Comparison of ENCODE assay signal across 16 cellular contexts in the genomic region with DNA sequence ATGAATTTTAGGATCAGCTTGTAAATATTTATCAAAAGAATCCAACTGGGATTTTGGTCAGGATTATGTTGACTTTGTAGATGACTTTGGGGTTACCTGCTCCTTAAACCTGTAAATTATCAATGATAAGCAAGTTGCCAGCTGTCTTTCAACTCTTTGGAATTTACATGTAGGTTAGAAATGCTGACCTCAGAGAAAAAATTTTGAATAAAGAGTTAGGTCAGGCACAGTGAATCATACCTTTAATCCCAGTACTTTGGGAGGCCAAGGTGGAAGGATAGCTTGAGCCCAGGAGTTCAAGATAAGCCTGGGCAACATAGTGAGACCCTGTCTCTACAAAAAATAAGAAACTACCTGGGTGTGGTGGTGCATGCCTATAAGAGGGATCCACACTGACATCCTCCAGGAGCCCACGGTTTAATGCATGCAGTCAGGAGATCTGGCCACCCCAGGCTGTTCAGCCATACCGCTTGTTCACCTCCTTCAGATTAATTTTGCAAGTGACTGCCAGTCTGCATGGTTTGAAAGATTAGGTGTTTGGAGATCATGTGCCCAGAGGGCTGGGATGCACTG.
"Had no signal": no experiment of that assay in that cellular context is flagged by ENCODE, and none has a peak within 500 bp of the region (broad histone marks: within the 10 kb centered on the region; RNA-seq: fewer than 3 reads in every experiment).

No MANE protein-coding gene starts in this region.

- H3K4me3 ChIP-seq: dorsolateral prefrontal cortex had no signal

- H3K9me3 Mint-ChIP-seq: natural killer cell treated with Interleukin-12 subunit alpha and Interleukin-12 subunit beta and Interleukin-15 and Interleukin-18, amount 100 ng/mL, for 72 hours; type B pancreatic cell had no signal

- H3K27ac Mint-ChIP-seq: natural killer cell treated with Interleukin-12 subunit alpha and Interleukin-12 subunit beta and Interleukin-15 and Interleukin-18, amount 100 ng/mL, for 72 hours; type B pancreatic cell had no signal

- H3K27ac ChIP-seq: parathyroid adenoma had no signal

- H3K9me3 ChIP-seq: SK-N-SH had no signal

- H3K4me3 Mint-ChIP-seq: natural killer cell treated with Interleukin-12 subunit alpha and Interleukin-12 subunit beta and Interleukin-15 and Interleukin-18, amount 100 ng/mL, for 72 hours; type B pancreatic cell had no signal

- DNase-seq: activated CD4-positive, alpha-beta T cell treated with anti-CD3 and anti-CD28 coated beads for 1 hour; activated CD4-positive, alpha-beta T cell treated with anti-CD3 and anti-CD28 coated beads, Interleukin-2, amount 50 U/mL, for 4 hours; activated naive CD4-positive, alpha-beta T cell; activated T-cell treated with anti-CD3 and anti-CD28 coated beads for 4 hours; dorsolateral prefrontal cortex; hypothalamus; SK-N-SH; stimulated activated CD4-positive, alpha-beta T cell treated with anti-CD3 and anti-CD28 coated beads, Interleukin-15, amount 100 ng/mL, for 24 hours; stimulated activated CD4-positive, alpha-beta T cell treated with anti-CD3 and anti-CD28 coated beads, Interleukin-4, amount 100 ng/mL, for 1 hour; stimulated activated naive CD8-positive, alpha-beta T cell treated with anti-CD3 and anti-CD28 coated beads, Interleukin-15, Interleukin-2, amounts not matched to agents 100 U/mL and 50 U/mL, for 24 hours; T-helper 1 cell; T1000 had no signal

- H3K36me3 Mint-ChIP-seq: natural killer cell treated with Interleukin-12 subunit alpha and Interleukin-12 subunit beta and Interleukin-15 and Interleukin-18, amount 100 ng/mL, for 72 hours; type B pancreatic cell had no signal

- ATAC-seq: esophagus mucosa; natural killer cell treated with Interleukin-12 subunit alpha and Interleukin-12 subunit beta and Interleukin-15 and Interleukin-18, amount 100 ng/mL, for 72 hours; stimulated activated naive CD8-positive, alpha-beta T cell treated with anti-CD3 and anti-CD28 coated beads, Interleukin-15, Interleukin-2, amounts not matched to agents 100 U/mL and 50 U/mL, for 24 hours had no signal

- H3K27me3 Mint-ChIP-seq: type B pancreatic cell had no signal

- H3K27me3 ChIP-seq: dorsolateral prefrontal cortex had no signal
